In the genomic region with DNA sequence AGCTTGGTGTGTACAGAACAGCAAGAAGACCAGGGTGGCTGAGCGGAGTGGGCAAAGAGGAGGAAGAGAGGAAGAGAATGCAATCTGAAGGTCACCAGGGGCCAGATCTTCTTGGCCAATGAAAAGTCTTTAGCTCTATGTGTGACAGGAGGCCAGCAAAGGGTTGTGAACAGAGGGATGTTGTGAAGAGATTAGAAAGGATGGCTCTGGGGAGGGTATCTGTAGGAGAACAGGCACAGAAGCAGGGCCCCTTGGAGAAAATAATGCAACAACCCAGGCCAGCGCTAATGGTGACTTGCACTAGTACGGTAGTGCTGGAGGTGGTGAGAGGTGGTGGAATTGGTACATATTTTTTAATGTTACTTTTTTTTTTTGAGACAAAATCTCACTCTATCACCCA, we compare ENCODE assay signal across 28 cellular contexts.
"Had no signal": no experiment of that assay in that cellular context is flagged by ENCODE, and none has a peak within 500 bp of the region (broad histone marks: within the 10 kb centered on the region; RNA-seq: fewer than 3 reads in every experiment).

No MANE protein-coding gene starts in this region.

- H3K79me2 ChIP-seq: hepatocyte had no signal

- H3K36me3 ChIP-seq: esophagus squamous epithelium, gastrocnemius medialis, heart left ventricle, heart right ventricle had no signal

- H3K27me3 ChIP-seq: dorsolateral prefrontal cortex, esophagus muscularis mucosa, foreskin keratinocyte, gastrocnemius medialis, gastroesophageal sphincter, heart left ventricle, heart right ventricle, hepatocyte had no signal

- DNase-seq: cortex of kidney; dermis blood vessel endothelial cell; dorsolateral prefrontal cortex; effector CD4-positive, alpha-beta T cell; effector CD8-positive, alpha-beta T cell; effector memory CD4-positive, alpha-beta T cell; effector memory CD8-positive, alpha-beta T cell; endodermal cell; esophagus squamous epithelium; foreskin fibroblast; foreskin keratinocyte; foreskin melanocyte; gastrocnemius medialis; glutamatergic neuron; head of caudate nucleus; heart left ventricle; heart right ventricle; hippocampal formation had no signal

- H3K27me3 Mint-ChIP-seq: dendritic cell treated with granulocyte-macrophage colony-stimulating factor and Interleukin-4, amounts not matched to agents 40 ng/mL and 50 ng/mL, for 4 days had no signal

- H3K4me3 Mint-ChIP-seq: dendritic cell treated with granulocyte-macrophage colony-stimulating factor and Interleukin-4, amounts not matched to agents 40 ng/mL and 50 ng/mL, for 4 days; effector memory CD8-positive, alpha-beta T cell; endodermal cell had no signal

- H2AFZ ChIP-seq: hepatocyte had no signal

- H3K4me2 ChIP-seq: hepatocyte had no signal

- ATAC-seq: effector memory CD8-positive, alpha-beta T cell; esophagus mucosa; foreskin keratinocyte; gastrocnemius medialis; gastroesophageal sphincter; heart left ventricle; heart right ventricle had no signal

- H3K27ac ChIP-seq: coronary artery, dorsolateral prefrontal cortex, epithelial cell of prostate, esophagus muscularis mucosa, esophagus squamous epithelium, foreskin keratinocyte, gastrocnemius medialis, gastroesophageal sphincter, heart left ventricle, heart right ventricle, hepatocyte had no signal

- H3K4me1 ChIP-seq: gastrocnemius medialis had no signal

- H3K4me1 Mint-ChIP-seq: endodermal cell had no signal

- FAIRE-seq: endometrium, endothelial cell of umbilical vein, frontal cortex had no signal

- H3K4me3 ChIP-seq: coronary artery, dorsolateral prefrontal cortex, esophagus muscularis mucosa, esophagus squamous epithelium, gastrocnemius medialis, gastroesophageal sphincter, heart left ventricle, heart right ventricle, hepatocyte had no signal

- H3K9me3 Mint-ChIP-seq: dendritic cell treated with granulocyte-macrophage colony-stimulating factor and Interleukin-4, amounts not matched to agents 40 ng/mL and 50 ng/mL, for 4 days; effector memory CD8-positive, alpha-beta T cell; endodermal cell had no signal

- H3K9me3 ChIP-seq: esophagus muscularis mucosa, esophagus squamous epithelium, gastrocnemius medialis, gastroesophageal sphincter, heart left ventricle, heart right ventricle had no signal

- H3K27ac Mint-ChIP-seq: dendritic cell treated with granulocyte-macrophage colony-stimulating factor and Interleukin-4, amounts not matched to agents 40 ng/mL and 50 ng/mL, for 4 days; effector memory CD8-positive, alpha-beta T cell; endodermal cell had no signal
